In genomic region chr5:154253807-154254206, GRCh38 we compare ENCODE assay signal across 23 cellular contexts.
"Had no signal": no experiment of that assay in that cellular context is flagged by ENCODE, and none has a peak within 500 bp of the region (broad histone marks: within the 10 kb centered on the region; RNA-seq: fewer than 3 reads in every experiment).

No MANE protein-coding gene starts in this region.

- DNase-seq: Karpas-422, KG1, MG63, NCI-H1092, NCI-H1105 treated with DMSO at 0.1 percent for 48 hours, NCI-H1417 treated with DMSO at 0.1 percent for 48 hours, NCI-H146, NCI-H1694 treated with DMSO at 0.1 percent for 48 hours, NCI-H1930, NCI-H2081, NCI-H2107, NCI-H226, NCI-H446, NCI-H510A, NCI-H524 treated with DMSO at 0.1 percent for 48 hours, NCI-H69, NCI-H774, Right ventricle myocardium superior, RPMI8226, SIG-M5 had no signal

- H3K27ac ChIP-seq: SJSA1, SK-N-MC had no signal

- FAIRE-seq: RCC 7860 had no signal

- H3K9me3 ChIP-seq: MG63, SJSA1 had no signal

- H3K36me3 ChIP-seq: MG63, SJSA1 had no signal

- H3K4me3 ChIP-seq: MG63, SJSA1, SK-N-MC had no signal

- H3K4me1 ChIP-seq: SJSA1 had no signal

- H3K27me3 ChIP-seq: MG63, SJSA1 had no signal
